ENCODE assay signal across 25 cellular contexts in the genomic region with DNA sequence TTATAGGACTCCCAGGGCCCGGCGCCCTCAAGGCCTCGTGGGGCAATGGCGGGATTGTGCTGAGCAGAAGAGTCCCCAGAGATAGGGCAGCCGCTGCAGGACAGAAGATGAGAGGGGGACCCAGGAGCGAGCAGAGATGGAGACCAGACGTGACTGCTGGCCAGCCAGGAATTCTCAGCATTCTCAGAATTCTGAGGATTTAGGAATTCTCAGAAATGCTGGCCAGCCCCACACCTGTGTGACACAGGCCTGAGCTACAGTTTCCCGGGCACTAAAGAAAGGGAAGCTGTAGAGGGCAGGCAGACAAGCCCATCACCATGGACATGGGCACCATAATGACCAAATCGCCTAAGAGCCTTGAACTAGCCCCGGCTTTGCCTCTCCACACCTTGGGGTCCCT.
"Had no signal": no experiment of that assay in that cellular context is flagged by ENCODE, and none has a peak within 500 bp of the region (broad histone marks: within the 10 kb centered on the region; RNA-seq: fewer than 3 reads in every experiment).

No MANE protein-coding gene starts in this region.

- H3K36me3 Mint-ChIP-seq: immature natural killer cell; naive thymus-derived CD4-positive, alpha-beta T cell; natural killer cell treated with Interleukin-12 subunit alpha and Interleukin-12 subunit beta and Interleukin-15 and Interleukin-18, amount 100 ng/mL, for 72 hours; stimulated activated effector memory CD8-positive, alpha-beta T cell treated with anti-CD3 and anti-CD28 coated beads, Interleukin-12 subunit alpha, Interleukin-12 subunit beta, amount 100 ng/mL, for 72 hours had no signal

- H3K4me3 ChIP-seq: left ventricle myocardium inferior, lung, mucosa of descending colon, ovary, prostate gland, skin epidermis, suprapubic skin, thoracic aorta, tibial nerve, upper lobe of left lung had no signal

- H3K27ac ChIP-seq: left ventricle myocardium inferior, ovary, prostate gland, skin epidermis, suprapubic skin, thoracic aorta, tibial nerve, upper lobe of left lung had no signal

- H3K27me3 Mint-ChIP-seq: stimulated activated naive CD8-positive, alpha-beta T cell treated with anti-CD3 and anti-CD28 coated beads, Interleukin-15, Interleukin-2, amounts not matched to agents 100 ng/mL and 50 ng/mL, for 24 hours had no signal

- H3K4me1 ChIP-seq: left ventricle myocardium inferior, prostate gland, suprapubic skin, tibial nerve, upper lobe of left lung had no signal

- H3K9me3 Mint-ChIP-seq: immature natural killer cell; natural killer cell treated with Interleukin-12 subunit alpha and Interleukin-12 subunit beta and Interleukin-15 and Interleukin-18, amount 100 ng/mL, for 72 hours; stimulated activated effector memory CD8-positive, alpha-beta T cell treated with anti-CD3 and anti-CD28 coated beads, Interleukin-12 subunit alpha, Interleukin-12 subunit beta, amount 100 ng/mL, for 72 hours had no signal

- H3K27me3 ChIP-seq: ovary, tibial nerve, upper lobe of left lung had no signal

- ATAC-seq: mucosa of descending colon; naive thymus-derived CD4-positive, alpha-beta T cell; natural killer cell treated with Interleukin-12 subunit alpha and Interleukin-12 subunit beta and Interleukin-15 and Interleukin-18, amount 100 ng/mL, for 72 hours; right cardiac atrium; sciatic nerve; stimulated activated effector memory CD8-positive, alpha-beta T cell treated with anti-CD3 and anti-CD28 coated beads, Interleukin-12 subunit alpha, Interleukin-12 subunit beta, amount 100 ng/mL, for 72 hours had no signal

- H3K36me3 ChIP-seq: left ventricle myocardium inferior, ovary, prostate gland, suprapubic skin, thoracic aorta, tibial nerve, upper lobe of left lung had no signal

- DNase-seq: hippocampal formation; immature natural killer cell; left ventricle myocardium inferior; midbrain; mucosa of descending colon; naive thymus-derived CD4-positive, alpha-beta T cell; ovary; retina; right cardiac atrium; stimulated activated CD4-positive, alpha-beta T cell treated with anti-CD3 and anti-CD28 coated beads, Interleukin-12 subunit alpha, Interleukin-12 subunit beta, amount 100 ng/mL, for 4 hours; stimulated activated CD4-positive, alpha-beta T cell treated with anti-CD3 and anti-CD28 coated beads, Interleukin-15, amount 100 ng/mL, for 24 hours; stimulated activated CD4-positive, alpha-beta T cell treated with anti-CD3 and anti-CD28 coated beads, Interleukin-2, amount 100 ng/mL, for 24 hours; stimulated activated CD4-positive, alpha-beta T cell treated with anti-CD3 and anti-CD28 coated beads, Interleukin-4, amount 100 ng/mL, for 24 hours; stimulated activated naive CD4-positive, alpha-beta T cell had no signal

- H3K9me3 ChIP-seq: mucosa of descending colon, ovary, prostate gland, suprapubic skin, thoracic aorta, upper lobe of left lung had no signal

- H3K4me3 Mint-ChIP-seq: immature natural killer cell; naive thymus-derived CD4-positive, alpha-beta T cell; natural killer cell treated with Interleukin-12 subunit alpha and Interleukin-12 subunit beta and Interleukin-15 and Interleukin-18, amount 100 ng/mL, for 72 hours; stimulated activated effector memory CD8-positive, alpha-beta T cell treated with anti-CD3 and anti-CD28 coated beads, Interleukin-12 subunit alpha, Interleukin-12 subunit beta, amount 100 ng/mL, for 72 hours; stimulated activated naive CD8-positive, alpha-beta T cell treated with anti-CD3 and anti-CD28 coated beads, Interleukin-15, Interleukin-2, amounts not matched to agents 100 ng/mL and 50 ng/mL, for 24 hours had no signal

- H3K4me1 Mint-ChIP-seq: immature natural killer cell; naive thymus-derived CD4-positive, alpha-beta T cell; stimulated activated effector memory CD8-positive, alpha-beta T cell treated with anti-CD3 and anti-CD28 coated beads, Interleukin-12 subunit alpha, Interleukin-12 subunit beta, amount 100 ng/mL, for 72 hours had no signal
